Comparison of ENCODE assay signal across 20 cellular contexts in the genomic region with DNA sequence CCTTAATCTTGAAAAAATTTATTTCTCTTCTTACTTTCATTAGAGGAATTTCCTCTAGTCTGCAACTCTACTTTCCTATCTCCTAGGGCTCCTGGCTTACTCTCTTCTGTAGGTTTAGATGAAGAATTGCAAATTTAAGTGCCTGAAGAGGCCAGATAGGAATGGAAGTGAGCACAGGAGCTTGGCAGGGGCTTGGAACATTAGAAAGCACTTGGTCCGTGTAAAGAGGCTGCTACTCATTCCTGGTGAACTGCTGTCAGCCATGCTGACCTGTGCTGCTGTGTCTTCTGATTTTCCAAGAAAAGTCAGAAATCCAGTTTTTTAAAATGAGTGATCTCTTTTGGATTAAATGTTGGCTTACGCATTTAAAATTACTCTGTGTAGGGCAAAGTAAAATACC.
"Had no signal": no experiment of that assay in that cellular context is flagged by ENCODE, and none has a peak within 500 bp of the region (broad histone marks: within the 10 kb centered on the region; RNA-seq: fewer than 3 reads in every experiment).

No MANE protein-coding gene starts in this region.

- H3K27ac ChIP-seq: dorsolateral prefrontal cortex, epithelial cell of prostate, esophagus muscularis mucosa, gastrocnemius medialis, left lung, psoas muscle, stomach had no signal

- DNase-seq: cortex of kidney; dorsolateral prefrontal cortex; effector CD8-positive, alpha-beta T cell; gastrocnemius medialis; islet precursor cell; left lung; mesenchymal stem cell; naive thymus-derived CD4-positive, alpha-beta T cell; psoas muscle; retina; small intestine; stimulated activated CD4-positive, alpha-beta T cell treated with anti-CD3 and anti-CD28 coated beads, Interleukin-12 subunit alpha, Interleukin-12 subunit beta, amount 100 ng/mL, for 4 hours; stimulated activated naive CD4-positive, alpha-beta T cell; stomach; substantia nigra; trophoblast cell had no signal

- ATAC-seq: gastrocnemius medialis; left lung; naive thymus-derived CD4-positive, alpha-beta T cell; psoas muscle had no signal

- H3K9me3 ChIP-seq: esophagus muscularis mucosa, gastrocnemius medialis, left lung, psoas muscle, stomach had no signal

- H3K9me3 Mint-ChIP-seq: central memory CD8-positive, alpha-beta T cell; naive thymus-derived CD4-positive, alpha-beta T cell had no signal

- H3K27me3 ChIP-seq: esophagus muscularis mucosa, gastrocnemius medialis, left lung, stomach had no signal

- H3K4me1 Mint-ChIP-seq: central memory CD8-positive, alpha-beta T cell; naive thymus-derived CD4-positive, alpha-beta T cell had no signal

- H3K4me3 ChIP-seq: dorsolateral prefrontal cortex, esophagus muscularis mucosa, gastrocnemius medialis, left lung, lung, psoas muscle, stomach had no signal

- H3K4me3 Mint-ChIP-seq: central memory CD8-positive, alpha-beta T cell; naive thymus-derived CD4-positive, alpha-beta T cell had no signal

- H3K4me1 ChIP-seq: gastrocnemius medialis, left lung, psoas muscle, stomach had no signal

- H3K36me3 ChIP-seq: esophagus muscularis mucosa, gastrocnemius medialis, left lung, stomach had no signal
